22 cellular contexts compared by ENCODE assay signal in genomic region chr1:30857964-30858363, GRCh38. TPM values are rescaled to one million over a fixed set of nuclear protein-coding genes. Genes with fewer than 3 reads are reported as not detected.
"Had no signal": no experiment of that assay in that cellular context is flagged by ENCODE, and none has a peak within 500 bp of the region (broad histone marks: within the 10 kb centered on the region; RNA-seq: fewer than 3 reads in every experiment).

No MANE protein-coding gene starts in this region.

- H3K9me3 ChIP-seq: left ventricle myocardium inferior, right lobe of liver, testis, upper lobe of left lung had no signal

- H3K36me3 Mint-ChIP-seq: activated CD8-positive, alpha-beta memory T cell treated with anti-CD3 and anti-CD28 coated beads, Interleukin-2, amount 10 ng/mL, durations not matched to agents 7 days and 5 days; activated naive CD4-positive, alpha-beta T cell treated with anti-CD3 and anti-CD28 coated beads, Interleukin-2, amount 50 U/mL, for 24 hours; immature natural killer cell had no signal

- H3K4me3 Mint-ChIP-seq: activated CD4-positive, alpha-beta memory T cell treated with anti-CD3 and anti-CD28 coated beads, Interleukin-2, amount 10 ng/mL, durations not matched to agents 7 days and 5 days; activated CD8-positive, alpha-beta memory T cell treated with anti-CD3 and anti-CD28 coated beads, Interleukin-2, amount 10 ng/mL, durations not matched to agents 7 days and 5 days; activated naive CD4-positive, alpha-beta T cell treated with anti-CD3 and anti-CD28 coated beads, Interleukin-2, amount 50 U/mL, for 24 hours; activated T-helper 1 cell treated with anti-CD3 and anti-CD28 coated beads, Interleukin-12 subunit alpha, Interleukin-12 subunit beta, Interleukin-2, Interleukin-4 antibody, amounts not matched to agents 30 ng/mL and 10 ng/mL and 1 ng/mL, durations not matched to agents 14 hours and 24 hours and 36 hours; immature natural killer cell; nephron had no signal

- H3K27me3 ChIP-seq: brain microvascular endothelial cell, right lobe of liver, testis, upper lobe of left lung had no signal

- H3K36me3 ChIP-seq: brain microvascular endothelial cell, left ventricle myocardium inferior, right lobe of liver, upper lobe of left lung had no signal

- H3K4me1 ChIP-seq: right lobe of liver, testis had no signal

- H3K27ac ChIP-seq: brain microvascular endothelial cell, left ventricle myocardium inferior, right lobe of liver, testis, upper lobe of left lung had no signal

- H3K4me1 Mint-ChIP-seq: activated CD4-positive, alpha-beta memory T cell treated with anti-CD3 and anti-CD28 coated beads, Interleukin-2, amount 10 ng/mL, durations not matched to agents 7 days and 5 days; activated naive CD4-positive, alpha-beta T cell treated with anti-CD3 and anti-CD28 coated beads, Interleukin-2, amount 50 U/mL, for 24 hours; immature natural killer cell had no signal

- H3K27ac Mint-ChIP-seq: activated CD4-positive, alpha-beta memory T cell treated with anti-CD3 and anti-CD28 coated beads, Interleukin-2, amount 10 ng/mL, durations not matched to agents 7 days and 5 days; activated CD8-positive, alpha-beta memory T cell treated with anti-CD3 and anti-CD28 coated beads, Interleukin-2, amount 10 ng/mL, durations not matched to agents 7 days and 5 days; activated naive CD4-positive, alpha-beta T cell treated with anti-CD3 and anti-CD28 coated beads, Interleukin-2, amount 50 U/mL, for 24 hours; activated T-helper 1 cell treated with anti-CD3 and anti-CD28 coated beads, Interleukin-12 subunit alpha, Interleukin-12 subunit beta, Interleukin-2, Interleukin-4 antibody, amounts not matched to agents 30 ng/mL and 10 ng/mL and 1 ng/mL, durations not matched to agents 14 hours and 24 hours and 36 hours; immature natural killer cell had no signal

- ATAC-seq: activated CD8-positive, alpha-beta memory T cell treated with anti-CD3 and anti-CD28 coated beads, Interleukin-2, amount 10 ng/mL, durations not matched to agents 7 days and 5 days; right lobe of liver had no signal

- DNase-seq: activated CD4-positive, alpha-beta memory T cell treated with anti-CD3 and anti-CD28 coated beads, Interleukin-2, amount 10 ng/mL, durations not matched to agents 7 days and 5 days; activated CD4-positive, alpha-beta T cell treated with anti-CD3 and anti-CD28 coated beads for 48 hours; activated CD8-positive, alpha-beta memory T cell treated with anti-CD3 and anti-CD28 coated beads, Interleukin-2, amount 10 ng/mL, durations not matched to agents 7 days and 5 days; activated gamma-delta T cell treated with Interleukin-2 at 50 U/mL for 16 hours; activated T-cell treated with anti-CD3 and anti-CD28 coated beads for 4 hours; caudate nucleus; dermis blood vessel endothelial cell; effector CD8-positive, alpha-beta T cell; immature natural killer cell; kidney glomerular epithelial cell; left ventricle myocardium inferior; occipital lobe; right lobe of liver; stimulated activated CD4-positive, alpha-beta T cell treated with anti-CD3 and anti-CD28 coated beads, Interleukin-4, amount 100 ng/mL, for 1 hour; stimulated activated naive CD4-positive, alpha-beta T cell; T-helper 2 cell; testis; upper lobe of left lung had no signal

- H3K4me3 ChIP-seq: left ventricle myocardium inferior, right lobe of liver, testis, upper lobe of left lung had no signal

- H3K9me3 Mint-ChIP-seq: activated CD4-positive, alpha-beta memory T cell treated with anti-CD3 and anti-CD28 coated beads, Interleukin-2, amount 10 ng/mL, durations not matched to agents 7 days and 5 days; activated naive CD4-positive, alpha-beta T cell treated with anti-CD3 and anti-CD28 coated beads, Interleukin-2, amount 50 U/mL, for 24 hours; activated T-helper 1 cell treated with anti-CD3 and anti-CD28 coated beads, Interleukin-12 subunit alpha, Interleukin-12 subunit beta, Interleukin-2, Interleukin-4 antibody, amounts not matched to agents 30 ng/mL and 10 ng/mL and 1 ng/mL, durations not matched to agents 14 hours and 24 hours and 36 hours; immature natural killer cell; nephron had no signal

- H3K27me3 Mint-ChIP-seq: activated naive CD4-positive, alpha-beta T cell treated with anti-CD3 and anti-CD28 coated beads, Interleukin-2, amount 50 U/mL, for 24 hours had no signal

RNA-seq across cellular contexts. Expression of gene SDC3, which starts 50.6 kb away (rescaled TPM):
- total RNA-seq: activated CD4-positive, alpha-beta memory T cell treated with anti-CD3 and anti-CD28 coated beads, Interleukin-2, amount 10 ng/mL, durations not matched to agents 7 days and 5 days; activated CD8-positive, alpha-beta memory T cell treated with anti-CD3 and anti-CD28 coated beads, Interleukin-2, amount 10 ng/mL, durations not matched to agents 7 days and 5 days had no signal
- polyA plus RNA-seq: immature natural killer cell had no signal
